Comparison of ENCODE assay signal across 12 cellular contexts in genomic region chr7:1920886-1921285, GRCh38.
DNase-seq lines count a peak whose midpoint lies in the region; ATAC-seq and TF ChIP-seq lines count a peak whose summit lies in the region.
"Had no signal": no experiment of that assay in that cellular context is flagged by ENCODE, and none has a peak within 500 bp of the region (broad histone marks: within the 10 kb centered on the region; RNA-seq: fewer than 3 reads in every experiment).

No MANE protein-coding gene starts in this region.

- peak overlapping the region; percentile 82 for H3K4me3 Mint-ChIP-seq in activated CD4-positive, alpha-beta T cell treated with anti-CD3 and anti-CD28 coated beads, Interleukin-2, amount 10 ng/mL, durations not matched to agents 24 days and 14 days
- H3K4me3 Mint-ChIP-seq in CD14-positive monocyte (peak overlapping the region; percentile 27 to 91), T-cell (peak overlapping the region; percentile 65 to 82 (median 78)), immature natural killer cell (peak overlapping the region; percentile 85 to 92 (median 90))
- H3K4me3 Mint-ChIP-seq in activated CD4-positive, alpha-beta memory T cell treated with anti-CD3 and anti-CD28 coated beads for 36 hours, result no peak overlapping the region

- no peak for TF ChIP-seq CTCF in CD14-positive monocyte (IDR thresholded peaks at IDR 0.05)

- POLR2A ChIA-PET in T-cell (lab: Charles Lee), result no interaction called here
- POLR2A ChIA-PET in activated CD4-positive, alpha-beta memory T cell treated with anti-CD3 and anti-CD28 coated beads for 36 hours (lab: Charles Lee), result no interaction called here

- peaks cover 22% of the 10 kb centered on the region for H3K27me3 Mint-ChIP-seq in activated CD4-positive, alpha-beta T cell treated with anti-CD3 and anti-CD28 coated beads, Interleukin-2, amount 10 ng/mL, durations not matched to agents 24 days and 14 days
- H3K27me3 Mint-ChIP-seq in CD14-positive monocyte (ENCODE audit: low read depth in 3 of 3) (peaks cover 0 to 5% (median 0%) of the 10 kb centered on the region in 3 donors), T-cell (no peaks in the 10 kb centered on the region), immature natural killer cell (ENCODE audit: low read depth in 3 of 3) (peaks cover 1 to 3% (median 2%) of the 10 kb centered on the region in 3 donors)
- peaks cover 3% of the 10 kb centered on the region for H3K27me3 Mint-ChIP-seq in activated CD4-positive, alpha-beta memory T cell treated with anti-CD3 and anti-CD28 coated beads for 36 hours

- CTCF ChIA-PET in T-cell (lab: Charles Lee), result no interaction called here
- CTCF ChIA-PET in activated CD4-positive, alpha-beta memory T cell treated with anti-CD3 and anti-CD28 coated beads for 36 hours (lab: Charles Lee), result no interaction called here

- intact Hi-C loops in activated CD4-positive, alpha-beta T cell treated with anti-CD3 and anti-CD28 coated beads, Interleukin-2, amount 10 ng/mL, durations not matched to agents 24 days and 14 days (cut with micrococcal nuclease), result loop anchor here (5.0 kb wide), 1 partner anchor 116 kb away; no protein-coding TSS in a partner anchor
- intact Hi-C loops in CD14-positive monocyte (cut with micrococcal nuclease), result no loop called here
- intact Hi-C loops in activated CD4-positive, alpha-beta memory T cell treated with anti-CD3 and anti-CD28 coated beads for 36 hours (cut with micrococcal nuclease), result loop anchor here (10.0 kb wide), 2 partner anchors 346 to 394 kb away; partner anchors contain the start of genes PSMG3 and SNX8

- H3K9me3 Mint-ChIP-seq in activated CD4-positive, alpha-beta T cell treated with anti-CD3 and anti-CD28 coated beads, Interleukin-2, amount 10 ng/mL, durations not matched to agents 24 days and 14 days, result no peaks in the 10 kb centered on the region
- no peaks in the 10 kb centered on the region for H3K9me3 Mint-ChIP-seq in CD14-positive monocyte
- no peaks in the 10 kb centered on the region for H3K9me3 Mint-ChIP-seq in T-cell
- H3K9me3 Mint-ChIP-seq in immature natural killer cell, result no peaks in the 10 kb centered on the region
- H3K9me3 Mint-ChIP-seq in activated CD4-positive, alpha-beta memory T cell treated with anti-CD3 and anti-CD28 coated beads for 36 hours, result no peaks in the 10 kb centered on the region

- peaks cover 54% of the 10 kb centered on the region for H3K4me1 Mint-ChIP-seq in activated CD4-positive, alpha-beta T cell treated with anti-CD3 and anti-CD28 coated beads, Interleukin-2, amount 10 ng/mL, durations not matched to agents 24 days and 14 days
- H3K4me1 Mint-ChIP-seq in CD14-positive monocyte, result peaks cover 68% of the 10 kb centered on the region
- H3K4me1 Mint-ChIP-seq in T-cell, result peaks cover 75 to 87% (median 78%) of the 10 kb centered on the region in 3 donors
- peaks cover 51 to 61% of the 10 kb centered on the region in 2 donors for H3K4me1 Mint-ChIP-seq in immature natural killer cell
- H3K4me1 Mint-ChIP-seq in activated CD4-positive, alpha-beta memory T cell treated with anti-CD3 and anti-CD28 coated beads for 36 hours (ENCODE audit: low read depth), result peaks cover 60% of the 10 kb centered on the region

- no peak for DNase-seq in activated CD4-positive, alpha-beta T cell treated with anti-CD3 and anti-CD28 coated beads, Interleukin-2, amount 10 ng/mL, durations not matched to agents 24 days and 14 days
- DNase-seq in activated CD4-positive, alpha-beta T cell treated with anti-CD3 and anti-CD28 coated beads, Interleukin-2, amount 50 U/mL, for 1 hour, result no peak
- DNase-seq in CD14-positive monocyte (ENCODE audit: low spot score) (no peak), T-cell (no peak), immature natural killer cell (no peak)
- DNase-seq in activated CD4-positive, alpha-beta memory T cell treated with anti-CD3 and anti-CD28 coated beads for 36 hours, result no peak
- DNase-seq: foreskin melanocyte, NCI-H187 treated with DMSO at 0.1 percent for 48 hours, nucleus accumbens had no signal

- ATAC-seq in T-cell (replicated peaks in 1 of 4) (no peak), HG03442 (IDR thresholded peaks at IDR 0.05; ENCODE audit: unreplicated experiment) (no peak), HG03045 (IDR thresholded peaks at IDR 0.05; ENCODE audit: unreplicated experiment) (no peak)
- ATAC-seq: A549 had no signal

- peaks cover 35% of the 10 kb centered on the region for H3K36me3 Mint-ChIP-seq in activated CD4-positive, alpha-beta T cell treated with anti-CD3 and anti-CD28 coated beads, Interleukin-2, amount 10 ng/mL, durations not matched to agents 24 days and 14 days (ENCODE audit: low read depth)
- peaks cover 29 to 33% of the 10 kb centered on the region in 2 donors for H3K36me3 Mint-ChIP-seq in CD14-positive monocyte
- H3K36me3 Mint-ChIP-seq in T-cell, result peaks cover 14% of the 10 kb centered on the region
- H3K36me3 Mint-ChIP-seq in immature natural killer cell, result peaks cover 3 to 22% (median 19%) of the 10 kb centered on the region in 3 donors
- H3K36me3 Mint-ChIP-seq in activated CD4-positive, alpha-beta memory T cell treated with anti-CD3 and anti-CD28 coated beads for 36 hours, result peaks cover 6% of the 10 kb centered on the region

- no peak overlapping the region for H3K27ac Mint-ChIP-seq in activated CD4-positive, alpha-beta T cell treated with anti-CD3 and anti-CD28 coated beads, Interleukin-2, amount 10 ng/mL, durations not matched to agents 24 days and 14 days
- H3K27ac Mint-ChIP-seq in CD14-positive monocyte, result peak overlapping the region in 2 of 7 donors; percentile 87 to 90
- H3K27ac Mint-ChIP-seq in T-cell, result peak overlapping the region; percentile 66 to 79
- peak overlapping the region in 3 of 6 donors; percentile 53 to 81 (median 74) for H3K27ac Mint-ChIP-seq in immature natural killer cell
- H3K27ac Mint-ChIP-seq in activated CD4-positive, alpha-beta memory T cell treated with anti-CD3 and anti-CD28 coated beads for 36 hours, result no peak overlapping the region

Comparison
In these comparisons a context has a peak if more than half of its experiments do, and no peak if none do; other contexts are left out.
1. H3K27ac Mint-ChIP-seq: peak in T-cell (2 of 2); none in activated CD4-positive, alpha-beta T cell treated with anti-CD3 and anti-CD28 coated beads, Interleukin-2, amount 10 ng/mL, durations not matched to agents 24 days and 14 days (single experiment) and activated CD4-positive, alpha-beta memory T cell treated with anti-CD3 and anti-CD28 coated beads for 36 hours (single experiment).
2. intact Hi-C loops: an anchor here in activated CD4-positive, alpha-beta T cell treated with anti-CD3 and anti-CD28 coated beads, Interleukin-2, amount 10 ng/mL, durations not matched to agents 24 days and 14 days (5.0 kb wide) and activated CD4-positive, alpha-beta memory T cell treated with anti-CD3 and anti-CD28 coated beads for 36 hours (10.0 kb wide); none called in CD14-positive monocyte.